ENCODE assay signal across 1 cellular context in the genomic region with DNA sequence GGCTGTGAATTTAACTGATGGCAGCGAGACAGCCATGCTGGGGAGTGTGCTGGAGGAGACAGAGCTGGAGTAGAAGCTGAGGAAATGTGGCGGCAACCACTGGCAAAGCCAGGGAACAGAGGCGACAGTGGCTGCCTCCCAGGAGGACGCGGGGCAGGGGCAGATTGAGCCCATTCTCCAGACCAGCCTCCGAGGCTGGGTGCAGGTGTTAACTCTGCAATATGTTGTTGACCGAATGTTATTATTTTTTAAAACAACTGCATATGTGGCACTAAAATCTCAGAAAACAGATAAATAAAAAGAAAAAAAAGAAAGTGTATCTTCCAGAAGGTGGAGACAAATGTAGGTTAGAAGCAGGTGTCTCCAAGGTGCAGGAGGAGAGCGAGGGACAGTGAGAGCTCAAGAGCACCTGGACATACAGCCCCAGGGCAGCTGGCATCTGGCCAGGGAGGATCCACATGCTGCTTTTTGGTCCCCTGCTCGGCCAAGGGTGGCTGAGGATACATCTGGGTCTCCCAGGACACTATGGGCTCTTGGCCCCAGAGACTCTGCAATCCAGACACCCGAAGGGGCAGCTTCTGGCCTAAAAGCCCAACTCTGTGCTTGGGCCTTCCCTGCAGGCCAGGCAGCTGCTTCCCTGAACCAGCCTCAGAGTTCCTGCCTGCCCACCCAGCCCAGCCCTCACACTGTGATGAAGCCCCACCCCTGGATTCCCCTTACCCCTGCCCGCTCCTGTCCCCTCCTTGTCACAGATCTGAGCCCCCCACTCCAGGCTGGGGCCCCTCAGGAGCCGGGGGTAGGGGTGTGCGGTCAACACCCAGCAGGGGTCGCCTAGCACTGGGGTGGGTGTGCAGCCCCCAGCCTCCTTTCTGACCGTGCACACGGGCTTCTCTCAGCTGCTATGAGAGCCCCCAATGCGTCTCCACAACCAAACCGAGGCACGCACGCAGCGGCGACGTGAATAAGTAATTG.
TF ChIP-seq lines count a peak whose summit lies in the region.

No MANE protein-coding gene starts in this region.

TF ChIP-seq in K562, 482 proteins besides CTCF, POLR2A, EP300 and RAD21 (continued from another document and continues in another):
- TF ChIP-seq, protein P1, sequence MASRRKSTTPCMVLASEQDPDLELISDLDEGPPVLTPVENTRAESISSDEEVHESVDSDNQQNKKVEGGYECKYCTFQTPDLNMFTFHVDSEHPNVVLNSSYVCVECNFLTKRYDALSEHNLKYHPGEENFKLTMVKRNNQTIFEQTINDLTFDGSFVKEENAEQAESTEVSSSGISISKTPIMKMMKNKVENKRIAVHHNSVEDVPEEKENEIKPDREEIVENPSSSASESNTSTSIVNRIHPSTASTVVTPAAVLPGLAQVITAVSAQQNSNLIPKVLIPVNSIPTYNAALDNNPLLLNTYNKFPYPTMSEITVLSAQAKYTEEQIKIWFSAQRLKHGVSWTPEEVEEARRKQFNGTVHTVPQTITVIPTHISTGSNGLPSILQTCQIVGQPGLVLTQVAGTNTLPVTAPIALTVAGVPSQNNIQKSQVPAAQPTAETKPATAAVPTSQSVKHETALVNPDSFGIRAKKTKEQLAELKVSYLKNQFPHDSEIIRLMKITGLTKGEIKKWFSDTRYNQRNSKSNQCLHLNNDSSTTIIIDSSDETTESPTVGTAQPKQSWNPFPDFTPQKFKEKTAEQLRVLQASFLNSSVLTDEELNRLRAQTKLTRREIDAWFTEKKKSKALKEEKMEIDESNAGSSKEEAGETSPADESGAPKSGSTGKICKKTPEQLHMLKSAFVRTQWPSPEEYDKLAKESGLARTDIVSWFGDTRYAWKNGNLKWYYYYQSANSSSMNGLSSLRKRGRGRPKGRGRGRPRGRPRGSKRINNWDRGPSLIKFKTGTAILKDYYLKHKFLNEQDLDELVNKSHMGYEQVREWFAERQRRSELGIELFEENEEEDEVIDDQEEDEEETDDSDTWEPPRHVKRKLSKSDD (conservative IDR thresholded peaks at IDR 0.05; ENCODE audit: low read length), result no peak
- TF ChIP-seq ZNF143 (CRISPR knock-in tag; IDR thresholded peaks at IDR 0.05) (no peak), ARID1B (IDR thresholded peaks at IDR 0.05) (no peak), MED1 (CRISPR knock-in tag; IDR thresholded peaks at IDR 0.05; ENCODE audit: borderline replicate concordance) (no peak), SOX6 (IDR thresholded peaks at IDR 0.05) (no peak), ARNT (IDR thresholded peaks at IDR 0.05) (no peak), NFIC (IDR thresholded peaks at IDR 0.05) (peak; percentile 92), SMAD3 (CRISPR knock-in tag; conservative IDR thresholded peaks at IDR 0.05) (no peak), U2AF2 (optimal IDR thresholded peaks at IDR 0.05; ENCODE audit: low read depth, low read length) (no peak), FOXK2 (conservative IDR thresholded peaks at IDR 0.05 in 1 of 2, IDR thresholded peaks at IDR 0.05 in 1 of 2; ENCODE audit: low read depth in 2 of 2) (no peak), ETV6 (IDR thresholded peaks at IDR 0.05; ENCODE audit: borderline replicate concordance in 1 of 2, low read depth in 2 of 2, low read length in 1 of 2) (no peak), ETV6 (CRISPR knock-in tag; IDR thresholded peaks at IDR 0.05; ENCODE audit: borderline replicate concordance) (no peak), CREB1 (IDR thresholded peaks at IDR 0.05) (no peak), CREB1 (CRISPR knock-in tag; IDR thresholded peaks at IDR 0.05) (no peak), KLF6 (CRISPR knock-in tag; IDR thresholded peaks at IDR 0.05; ENCODE audit: borderline replicate concordance) (no peak; the same call in 1 of the 2 replicates), BRF1 (IDR thresholded peaks at IDR 0.05; ENCODE audit: borderline replicate concordance, extremely low read depth, insufficient read length) (no peak), CHCHD3 (CRISPR knock-in tag; IDR thresholded peaks at IDR 0.05) (no peak)
- TF ChIP-seq, protein P2, sequence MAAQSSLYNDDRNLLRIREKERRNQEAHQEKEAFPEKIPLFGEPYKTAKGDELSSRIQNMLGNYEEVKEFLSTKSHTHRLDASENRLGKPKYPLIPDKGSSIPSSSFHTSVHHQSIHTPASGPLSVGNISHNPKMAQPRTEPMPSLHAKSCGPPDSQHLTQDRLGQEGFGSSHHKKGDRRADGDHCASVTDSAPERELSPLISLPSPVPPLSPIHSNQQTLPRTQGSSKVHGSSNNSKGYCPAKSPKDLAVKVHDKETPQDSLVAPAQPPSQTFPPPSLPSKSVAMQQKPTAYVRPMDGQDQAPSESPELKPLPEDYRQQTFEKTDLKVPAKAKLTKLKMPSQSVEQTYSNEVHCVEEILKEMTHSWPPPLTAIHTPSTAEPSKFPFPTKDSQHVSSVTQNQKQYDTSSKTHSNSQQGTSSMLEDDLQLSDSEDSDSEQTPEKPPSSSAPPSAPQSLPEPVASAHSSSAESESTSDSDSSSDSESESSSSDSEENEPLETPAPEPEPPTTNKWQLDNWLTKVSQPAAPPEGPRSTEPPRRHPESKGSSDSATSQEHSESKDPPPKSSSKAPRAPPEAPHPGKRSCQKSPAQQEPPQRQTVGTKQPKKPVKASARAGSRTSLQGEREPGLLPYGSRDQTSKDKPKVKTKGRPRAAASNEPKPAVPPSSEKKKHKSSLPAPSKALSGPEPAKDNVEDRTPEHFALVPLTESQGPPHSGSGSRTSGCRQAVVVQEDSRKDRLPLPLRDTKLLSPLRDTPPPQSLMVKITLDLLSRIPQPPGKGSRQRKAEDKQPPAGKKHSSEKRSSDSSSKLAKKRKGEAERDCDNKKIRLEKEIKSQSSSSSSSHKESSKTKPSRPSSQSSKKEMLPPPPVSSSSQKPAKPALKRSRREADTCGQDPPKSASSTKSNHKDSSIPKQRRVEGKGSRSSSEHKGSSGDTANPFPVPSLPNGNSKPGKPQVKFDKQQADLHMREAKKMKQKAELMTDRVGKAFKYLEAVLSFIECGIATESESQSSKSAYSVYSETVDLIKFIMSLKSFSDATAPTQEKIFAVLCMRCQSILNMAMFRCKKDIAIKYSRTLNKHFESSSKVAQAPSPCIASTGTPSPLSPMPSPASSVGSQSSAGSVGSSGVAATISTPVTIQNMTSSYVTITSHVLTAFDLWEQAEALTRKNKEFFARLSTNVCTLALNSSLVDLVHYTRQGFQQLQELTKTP (IDR thresholded peaks at IDR 0.05; ENCODE audit: low read depth in 1 of 2, partially characterized antibody in 2 of 2), result no peak
- TF ChIP-seq, protein P3, sequence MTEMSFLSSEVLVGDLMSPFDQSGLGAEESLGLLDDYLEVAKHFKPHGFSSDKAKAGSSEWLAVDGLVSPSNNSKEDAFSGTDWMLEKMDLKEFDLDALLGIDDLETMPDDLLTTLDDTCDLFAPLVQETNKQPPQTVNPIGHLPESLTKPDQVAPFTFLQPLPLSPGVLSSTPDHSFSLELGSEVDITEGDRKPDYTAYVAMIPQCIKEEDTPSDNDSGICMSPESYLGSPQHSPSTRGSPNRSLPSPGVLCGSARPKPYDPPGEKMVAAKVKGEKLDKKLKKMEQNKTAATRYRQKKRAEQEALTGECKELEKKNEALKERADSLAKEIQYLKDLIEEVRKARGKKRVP (CRISPR knock-in tag; IDR thresholded peaks at IDR 0.05), result 0 out of 2 replicates have a peak, but pooled peaks have one; percentile 19
- TF ChIP-seq, protein P4, sequence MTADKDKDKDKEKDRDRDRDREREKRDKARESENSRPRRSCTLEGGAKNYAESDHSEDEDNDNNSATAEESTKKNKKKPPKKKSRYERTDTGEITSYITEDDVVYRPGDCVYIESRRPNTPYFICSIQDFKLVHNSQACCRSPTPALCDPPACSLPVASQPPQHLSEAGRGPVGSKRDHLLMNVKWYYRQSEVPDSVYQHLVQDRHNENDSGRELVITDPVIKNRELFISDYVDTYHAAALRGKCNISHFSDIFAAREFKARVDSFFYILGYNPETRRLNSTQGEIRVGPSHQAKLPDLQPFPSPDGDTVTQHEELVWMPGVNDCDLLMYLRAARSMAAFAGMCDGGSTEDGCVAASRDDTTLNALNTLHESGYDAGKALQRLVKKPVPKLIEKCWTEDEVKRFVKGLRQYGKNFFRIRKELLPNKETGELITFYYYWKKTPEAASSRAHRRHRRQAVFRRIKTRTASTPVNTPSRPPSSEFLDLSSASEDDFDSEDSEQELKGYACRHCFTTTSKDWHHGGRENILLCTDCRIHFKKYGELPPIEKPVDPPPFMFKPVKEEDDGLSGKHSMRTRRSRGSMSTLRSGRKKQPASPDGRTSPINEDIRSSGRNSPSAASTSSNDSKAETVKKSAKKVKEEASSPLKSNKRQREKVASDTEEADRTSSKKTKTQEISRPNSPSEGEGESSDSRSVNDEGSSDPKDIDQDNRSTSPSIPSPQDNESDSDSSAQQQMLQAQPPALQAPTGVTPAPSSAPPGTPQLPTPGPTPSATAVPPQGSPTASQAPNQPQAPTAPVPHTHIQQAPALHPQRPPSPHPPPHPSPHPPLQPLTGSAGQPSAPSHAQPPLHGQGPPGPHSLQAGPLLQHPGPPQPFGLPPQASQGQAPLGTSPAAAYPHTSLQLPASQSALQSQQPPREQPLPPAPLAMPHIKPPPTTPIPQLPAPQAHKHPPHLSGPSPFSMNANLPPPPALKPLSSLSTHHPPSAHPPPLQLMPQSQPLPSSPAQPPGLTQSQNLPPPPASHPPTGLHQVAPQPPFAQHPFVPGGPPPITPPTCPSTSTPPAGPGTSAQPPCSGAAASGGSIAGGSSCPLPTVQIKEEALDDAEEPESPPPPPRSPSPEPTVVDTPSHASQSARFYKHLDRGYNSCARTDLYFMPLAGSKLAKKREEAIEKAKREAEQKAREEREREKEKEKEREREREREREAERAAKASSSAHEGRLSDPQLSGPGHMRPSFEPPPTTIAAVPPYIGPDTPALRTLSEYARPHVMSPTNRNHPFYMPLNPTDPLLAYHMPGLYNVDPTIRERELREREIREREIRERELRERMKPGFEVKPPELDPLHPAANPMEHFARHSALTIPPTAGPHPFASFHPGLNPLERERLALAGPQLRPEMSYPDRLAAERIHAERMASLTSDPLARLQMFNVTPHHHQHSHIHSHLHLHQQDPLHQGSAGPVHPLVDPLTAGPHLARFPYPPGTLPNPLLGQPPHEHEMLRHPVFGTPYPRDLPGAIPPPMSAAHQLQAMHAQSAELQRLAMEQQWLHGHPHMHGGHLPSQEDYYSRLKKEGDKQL (CRISPR knock-in tag; IDR thresholded peaks at IDR 0.05; ENCODE audit: borderline replicate concordance), result no peak
- TF ChIP-seq, protein P5, sequence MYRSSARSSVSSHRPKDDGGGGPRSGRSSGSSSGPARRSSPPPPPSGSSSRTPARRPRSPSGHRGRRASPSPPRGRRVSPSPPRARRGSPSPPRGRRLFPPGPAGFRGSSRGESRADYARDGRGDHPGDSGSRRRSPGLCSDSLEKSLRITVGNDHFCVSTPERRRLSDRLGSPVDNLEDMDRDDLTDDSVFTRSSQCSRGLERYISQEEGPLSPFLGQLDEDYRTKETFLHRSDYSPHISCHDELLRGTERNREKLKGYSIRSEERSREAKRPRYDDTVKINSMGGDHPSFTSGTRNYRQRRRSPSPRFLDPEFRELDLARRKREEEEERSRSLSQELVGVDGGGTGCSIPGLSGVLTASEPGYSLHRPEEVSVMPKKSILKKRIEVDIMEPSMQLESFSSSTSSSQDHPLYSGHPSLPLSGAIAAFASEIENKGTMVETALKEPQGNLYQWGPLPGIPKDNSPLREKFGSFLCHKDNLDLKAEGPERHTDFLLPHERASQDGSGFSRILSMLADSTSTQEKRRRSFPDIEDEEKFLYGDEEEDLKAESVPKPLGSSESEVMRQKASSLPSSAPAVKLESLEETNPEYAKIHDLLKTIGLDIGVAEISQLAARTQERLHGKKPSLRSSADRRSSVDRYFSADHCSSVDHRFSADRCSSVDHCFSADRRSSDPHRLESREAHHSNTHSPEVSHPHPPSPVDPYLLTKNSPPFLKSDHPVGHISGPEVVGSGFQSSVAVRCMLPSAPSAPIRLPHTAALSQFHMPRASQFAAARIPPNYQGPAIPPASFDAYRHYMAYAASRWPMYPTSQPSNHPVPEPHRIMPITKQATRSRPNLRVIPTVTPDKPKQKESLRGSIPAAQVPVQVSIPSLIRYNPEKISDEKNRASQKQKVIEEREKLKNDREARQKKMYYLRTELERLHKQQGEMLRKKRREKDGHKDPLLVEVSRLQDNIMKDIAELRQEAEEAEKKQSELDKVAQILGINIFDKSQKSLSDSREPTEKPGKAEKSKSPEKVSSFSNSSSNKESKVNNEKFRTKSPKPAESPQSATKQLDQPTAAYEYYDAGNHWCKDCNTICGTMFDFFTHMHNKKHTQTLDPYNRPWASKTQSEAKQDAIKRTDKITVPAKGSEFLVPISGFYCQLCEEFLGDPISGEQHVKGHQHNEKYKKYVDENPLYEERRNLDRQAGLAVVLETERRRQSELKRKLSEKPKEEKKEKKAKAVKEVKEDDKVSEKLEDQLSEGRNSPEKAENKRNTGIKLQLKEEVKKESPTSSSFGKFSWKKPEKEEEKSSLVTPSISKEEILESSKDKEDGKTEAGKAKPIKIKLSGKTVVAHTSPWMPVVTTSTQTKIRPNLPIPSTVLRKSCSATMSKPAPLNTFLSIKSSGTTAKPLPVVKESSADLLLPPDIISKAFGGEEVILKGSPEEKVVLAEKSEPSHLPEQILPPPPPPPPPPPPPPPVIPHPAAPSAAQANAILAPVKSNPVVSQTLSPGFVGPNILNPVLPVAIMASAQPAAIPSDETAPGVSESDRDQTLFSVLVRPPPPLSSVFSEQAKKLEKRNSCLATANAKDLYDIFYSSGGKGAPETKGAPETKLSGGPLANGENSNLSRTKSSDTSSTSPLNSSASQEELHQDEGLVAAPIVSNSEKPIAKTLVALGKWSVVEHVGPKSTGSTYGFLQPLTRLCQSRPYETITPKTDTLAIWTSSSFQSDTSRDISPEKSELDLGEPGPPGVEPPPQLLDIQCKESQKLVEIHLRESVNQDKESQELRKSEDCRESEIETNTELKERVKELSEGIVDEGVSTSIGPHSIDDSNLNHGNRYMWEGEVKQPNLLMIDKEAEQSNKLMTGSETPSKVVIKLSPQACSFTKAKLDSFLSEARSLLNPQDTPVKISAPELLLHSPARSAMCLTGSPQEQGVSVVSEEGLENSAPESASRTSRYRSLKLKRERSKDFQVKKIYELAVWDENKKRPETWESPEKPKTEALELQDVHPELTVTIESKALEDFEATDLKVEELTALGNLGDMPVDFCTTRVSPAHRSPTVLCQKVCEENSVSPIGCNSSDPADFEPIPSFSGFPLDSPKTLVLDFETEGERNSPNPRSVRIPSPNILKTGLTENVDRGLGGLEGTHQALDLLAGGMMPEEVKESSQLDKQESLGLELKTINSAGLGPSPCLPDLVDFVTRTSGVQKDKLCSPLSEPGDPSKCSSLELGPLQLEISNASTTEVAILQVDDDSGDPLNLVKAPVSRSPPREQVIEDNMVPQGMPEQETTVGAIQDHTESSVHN (IDR thresholded peaks at IDR 0.05; ENCODE audit: borderline replicate concordance in 1 of 2, low read depth in 1 of 2), result no peak
